Comparison of ENCODE assay signal across 22 cellular contexts in genomic region chr21:18170829-18171228, GRCh38.
DNase-seq lines count a peak whose midpoint lies in the region; ATAC-seq, FAIRE-seq and TF ChIP-seq lines count a peak whose summit lies in the region.
"Had no signal": no experiment of that assay in that cellular context is flagged by ENCODE, and none has a peak within 500 bp of the region (broad histone marks: within the 10 kb centered on the region; RNA-seq: fewer than 3 reads in every experiment).

No MANE protein-coding gene starts in this region.

- TF ChIP-seq CTCF in HepG2 (CRISPR knock-in tag; IDR thresholded peaks at IDR 0.05) (no peak), right lobe of liver (IDR thresholded peaks at IDR 0.05) (no peak), K562 (IDR thresholded peaks at IDR 0.05 in 2 of 3, conservative IDR thresholded peaks at IDR 0.05 in 1 of 3; ENCODE audit: insufficient read depth in 2 of 3, low read depth in 1 of 3, low read length in 3 of 3) (no peak), kidney (IDR thresholded peaks at IDR 0.05; ENCODE audit: borderline replicate concordance, extremely low read depth, insufficient read depth) (no peak)

- DNase-seq in HepG2 (ENCODE audit: low spot score) = no peak
- no peak for DNase-seq in right lobe of liver
- DNase-seq in K562 (ENCODE audit: extremely low read depth in 1 of 4, low spot score in 3 of 4) = no peak
- DNase-seq in kidney = no peak
- DNase-seq in NCI-H1436 (lab: John Stamatoyannopoulos, UW) = no peak
- no peak for DNase-seq in MG63
- DNase-seq: AML-193; Caco-2; Calu3; CD4-positive, alpha-beta T cell; CD8-positive, alpha-beta T cell; DMS79 treated with DMSO at 0.1 percent for 48 hours; GF-D8 had no signal

- H3K9ac ChIP-seq in HepG2 (ENCODE audit: insufficient read depth, low read depth, low read length) = no peak overlapping the region
- no peak overlapping the region for H3K9ac ChIP-seq in K562 (ENCODE audit: insufficient read depth in 1 of 2, low read depth in 2 of 2, low read length in 2 of 2)
- no peak overlapping the region for H3K9ac ChIP-seq in kidney (ENCODE audit: low read length in 2 of 2)
- H3K9ac ChIP-seq: BLaER1 treated with 17β-estradiol and CSF1 and Interleukin-3, amounts not matched to agents 10 nM and 100 nM had no signal

- intact Hi-C loops in HepG2 (cut with micrococcal nuclease; ENCODE audit: unreplicated experiment) (no loop called here), right lobe of liver (cut with DNase I) (no loop called here), K562 (cut with micrococcal nuclease) (no loop called here), kidney (cut with DNase I) (no loop called here)

- in situ Hi-C loops in HepG2 (cut with HindIII; ENCODE audit: extremely low pct_ligation_motif_present, low pct_unique_long_range_greater_than_20kb) (no loop called here), K562 (cut with MboI) (no loop called here)

- TF ChIP-seq RAD21 in HepG2 (CRISPR knock-in tag; IDR thresholded peaks at IDR 0.05) (no peak), K562 (CRISPR knock-in tag; conservative IDR thresholded peaks at IDR 0.05 in 1 of 2, IDR thresholded peaks at IDR 0.05 in 1 of 2) (no peak)

- H3K79me2 ChIP-seq in HepG2 (ENCODE audit: insufficient read depth, low read length) (no peaks in the 10 kb centered on the region), K562 (ENCODE audit: control insufficient read depth, insufficient read depth, low read length) (no peaks in the 10 kb centered on the region)

- H4K20me1 ChIP-seq in HepG2 (ENCODE audit: insufficient read depth, low read length) (no peaks in the 10 kb centered on the region), K562 (replicated peaks; ENCODE audit: control insufficient read depth, insufficient read depth, low read length) (no peaks in the 10 kb centered on the region)
- H4K20me1 ChIP-seq: BLaER1 treated with 17β-estradiol and CSF1 and Interleukin-3, amounts not matched to agents 10 nM and 100 nM had no signal

- no peak overlapping the region for H3K27ac ChIP-seq in HepG2 (ENCODE audit: extremely low read length, insufficient read depth, low read length)
- no peak overlapping the region for H3K27ac ChIP-seq in right lobe of liver
- H3K27ac ChIP-seq in K562 (ENCODE audit: extremely low read depth, low read depth, low read length) = no peak overlapping the region
- H3K27ac ChIP-seq in kidney (ENCODE audit: low read depth in 2 of 2, low read length in 2 of 2) = no peak overlapping the region
- H3K27ac ChIP-seq: 22Rv1; A549; BLaER1 treated with 17β-estradiol and CSF1 and Interleukin-3, amounts not matched to agents 10 nM and 100 nM; C4-2B had no signal

- H3K36me3 ChIP-seq in HepG2 (replicated peaks in 1 of 2; ENCODE audit: control insufficient read depth in 1 of 2, insufficient read depth in 2 of 2, low read length in 2 of 2) (no peaks in the 10 kb centered on the region), right lobe of liver (no peaks in the 10 kb centered on the region), K562 (ENCODE audit: control insufficient read depth, insufficient read depth, low read length) (no peaks in the 10 kb centered on the region), kidney (ENCODE audit: control insufficient read depth in 1 of 2, insufficient read depth in 2 of 2, low read length in 2 of 2) (no peaks in the 10 kb centered on the region), MG63 (no peaks in the 10 kb centered on the region)
- H3K36me3 ChIP-seq: BLaER1 treated with 17β-estradiol and CSF1 and Interleukin-3, amounts not matched to agents 10 nM and 100 nM had no signal

- H2AFZ ChIP-seq in HepG2 (ENCODE audit: low read length) (no peak overlapping the region), K562 (ENCODE audit: low read depth, low read length) (no peak overlapping the region)

- H3K4me3 ChIP-seq in HepG2 (replicated peaks in 1 of 3; ENCODE audit: insufficient read depth in 1 of 3, low read depth in 2 of 3, low read length in 3 of 3) = no peak overlapping the region
- H3K4me3 ChIP-seq in right lobe of liver = no peak overlapping the region
- no peak overlapping the region for H3K4me3 ChIP-seq in K562
- no peak overlapping the region for H3K4me3 ChIP-seq in kidney (ENCODE audit: low read length in 2 of 2)
- H3K4me3 ChIP-seq in MG63 = no peak overlapping the region
- H3K4me3 ChIP-seq: A549; BLaER1 treated with 17β-estradiol and CSF1 and Interleukin-3, amounts not matched to agents 10 nM and 100 nM had no signal

- CTCF ChIA-PET in HepG2 (lab: Yijun Ruan, JAX; ENCODE audit: low intra/inter-chr PET ratio, low total read pairs) (no interaction called here), K562 (lab: Yijun Ruan, JAX; ENCODE audit: low intra/inter-chr PET ratio) (no interaction called here)

- no peak for ATAC-seq in HepG2
- no peak for ATAC-seq in right lobe of liver
- no peak for ATAC-seq in K562
- no peak for ATAC-seq in HG03565 (IDR thresholded peaks at IDR 0.05; ENCODE audit: unreplicated experiment)
- ATAC-seq: A549; CD8-positive, alpha-beta T cell had no signal

- TF ChIP-seq EP300 in HepG2 (IDR thresholded peaks at IDR 0.05; ENCODE audit: low read depth in 2 of 2, low read length in 2 of 2) = no peak
- TF ChIP-seq EP300 in HepG2 (CRISPR knock-in tag; IDR thresholded peaks at IDR 0.05; ENCODE audit: borderline replicate concordance) = no peak
- TF ChIP-seq EP300 in K562 (IDR thresholded peaks at IDR 0.05; ENCODE audit: low read length) = no peak

- no peaks in the 10 kb centered on the region; a peak in 1 of 5 replicates for H3K27me3 ChIP-seq in HepG2 (ENCODE audit: control insufficient read depth in 1 of 2, insufficient read depth in 2 of 2, low read length in 2 of 2)
- no peaks in the 10 kb centered on the region for H3K27me3 ChIP-seq in right lobe of liver
- no peaks in the 10 kb centered on the region for H3K27me3 ChIP-seq in K562 (ENCODE audit: control insufficient read depth in 2 of 2, insufficient read depth in 2 of 2, low read length in 2 of 2)
- no peaks in the 10 kb centered on the region for H3K27me3 ChIP-seq in MG63
- H3K27me3 ChIP-seq: BLaER1 treated with 17β-estradiol and CSF1 and Interleukin-3, amounts not matched to agents 10 nM and 100 nM had no signal

- TF ChIP-seq POLR2A in HepG2 (IDR thresholded peaks at IDR 0.05; ENCODE audit: insufficient read depth in 1 of 2, low read depth in 2 of 2, low read length in 2 of 2) (no peak), right lobe of liver (IDR thresholded peaks at IDR 0.05) (no peak), K562 (conservative IDR thresholded peaks at IDR 0.05) (no peak)

- H3K4me1 ChIP-seq in HepG2 (ENCODE audit: insufficient read depth, low read length) = no peaks in the 10 kb centered on the region
- H3K4me1 ChIP-seq in right lobe of liver = no peaks in the 10 kb centered on the region
- no peaks in the 10 kb centered on the region for H3K4me1 ChIP-seq in K562 (replicated peaks in 1 of 2; ENCODE audit: control insufficient read depth in 2 of 2, insufficient read depth in 2 of 2, low read length in 2 of 2)
- H3K4me1 ChIP-seq in kidney (ENCODE audit: control insufficient read depth in 1 of 2, insufficient read depth in 1 of 2, low read depth in 1 of 2, low read length in 2 of 2) = no peaks in the 10 kb centered on the region
- H3K4me1 ChIP-seq: A549; BLaER1 treated with 17β-estradiol and CSF1 and Interleukin-3, amounts not matched to agents 10 nM and 100 nM; Caco-2 had no signal

- H3K4me2 ChIP-seq in HepG2 (ENCODE audit: low read depth, low read length) (no peak overlapping the region), K562 (ENCODE audit: insufficient read depth, low read length) (no peak overlapping the region)
- H3K4me2 ChIP-seq: A549; BLaER1 treated with 17β-estradiol and CSF1 and Interleukin-3, amounts not matched to agents 10 nM and 100 nM had no signal

- no peak for FAIRE-seq in HepG2 (lab: Jason Lieb, UNC)
- no peak for FAIRE-seq in K562 (lab: Jason Lieb, UNC)
- peak; percentile 8 for FAIRE-seq in kidney (lab: Jason Lieb, UNC)
- FAIRE-seq: A549, D721Med, G401.6, GM12891, GM19239 had no signal

- H3K9me1 ChIP-seq in K562 (ENCODE audit: control insufficient read depth, insufficient read depth, low read length) = no peaks in the 10 kb centered on the region

- H3K9me3 ChIP-seq in HepG2 (ENCODE audit: low read length) = no peaks in the 10 kb centered on the region
- no peaks in the 10 kb centered on the region for H3K9me3 ChIP-seq in right lobe of liver
- H3K9me3 ChIP-seq in K562 (replicated peaks; ENCODE audit: control insufficient read depth, insufficient read depth, low read depth, low read length) = no peaks in the 10 kb centered on the region
- no peaks in the 10 kb centered on the region for H3K9me3 ChIP-seq in kidney (ENCODE audit: control insufficient read depth in 1 of 2, low read length in 2 of 2)
- H3K9me3 ChIP-seq in MG63 = no peaks in the 10 kb centered on the region; the same call in 1 of the 2 replicates
- H3K9me3 ChIP-seq: A549; BLaER1 treated with 17β-estradiol and CSF1 and Interleukin-3, amounts not matched to agents 10 nM and 100 nM; Caco-2 had no signal

- BruUV-seq in HepG2 (replicated peaks; lab: Mats Ljungman, UMichigan) (no TSS peak), K562 (replicated peaks; lab: Mats Ljungman, UMichigan) (no TSS peak)

- 61% methylated on average over 1 of the region's 2 CpGs for WGBS in HepG2 (ENCODE audit: low lambda C conversion rate)
- 83% methylated on average over 1 of the region's 2 CpGs for WGBS in right lobe of liver (ENCODE audit: insufficient coverage, low coverage, low lambda C conversion rate, missing lambda C conversion rate)
- WGBS in K562 (ENCODE audit: insufficient coverage, low coverage, missing lambda C conversion rate) = 13% methylated on average over 1 of the region's 2 CpGs

- POLR2A ChIA-PET in HepG2 (lab: Yijun Ruan, JAX) = no interaction called here
- POLR2A ChIA-PET in K562 (lab: Yijun Ruan, JAX) = no interaction called here

TF ChIP-seq in HepG2, 621 proteins besides CTCF, POLR2A, EP300 and RAD21:
- TF ChIP-seq ZNF788 (CRISPR knock-in tag; IDR thresholded peaks at IDR 0.05; ENCODE audit: borderline replicate concordance) (no peak), MAFK (conservative IDR thresholded peaks at IDR 0.05 in 1 of 2, IDR thresholded peaks at IDR 0.05 in 1 of 2; ENCODE audit: low read length in 2 of 2) (peak; percentile 55 to 87; a peak in 3 of 4 replicates), ZNF33A (CRISPR knock-in tag; IDR thresholded peaks at IDR 0.05; ENCODE audit: borderline replicate concordance) (no peak), MAFF (IDR thresholded peaks at IDR 0.05; ENCODE audit: low read depth, low read length) (peak; percentile 75), KDM2A (CRISPR knock-in tag; IDR thresholded peaks at IDR 0.05; ENCODE audit: borderline replicate concordance, low read depth) (no peak)

TF ChIP-seq in K562, 482 proteins besides CTCF, POLR2A, EP300 and RAD21 (continues in another document):
- peak; percentile 31; the same call in 1 of the 2 replicates for TF ChIP-seq MAFK (IDR thresholded peaks at IDR 0.05; ENCODE audit: low read length)
- TF ChIP-seq C11orf30 (IDR thresholded peaks at IDR 0.05; ENCODE audit: low read depth) = peak; percentile 69
- no peak for TF ChIP-seq ZBTB7A (IDR thresholded peaks at IDR 0.05; ENCODE audit: borderline replicate concordance, control insufficient read depth, low read depth, low read length)
- TF ChIP-seq MAFF (IDR thresholded peaks at IDR 0.05; ENCODE audit: low read length) = peak; percentile 38
- peak; percentile 85 for TF ChIP-seq ZNF316 (IDR thresholded peaks at IDR 0.05)

Comparison
In these comparisons a context has a peak if more than half of its experiments do, and no peak if none do; other contexts are left out.
1. Of the 241 proteins assayed by ChIP-seq in both HepG2 and K562: peak only in HepG2: none; only in K562: none; in both: MAFF and MAFK; in neither: 239.